In the genomic region with DNA sequence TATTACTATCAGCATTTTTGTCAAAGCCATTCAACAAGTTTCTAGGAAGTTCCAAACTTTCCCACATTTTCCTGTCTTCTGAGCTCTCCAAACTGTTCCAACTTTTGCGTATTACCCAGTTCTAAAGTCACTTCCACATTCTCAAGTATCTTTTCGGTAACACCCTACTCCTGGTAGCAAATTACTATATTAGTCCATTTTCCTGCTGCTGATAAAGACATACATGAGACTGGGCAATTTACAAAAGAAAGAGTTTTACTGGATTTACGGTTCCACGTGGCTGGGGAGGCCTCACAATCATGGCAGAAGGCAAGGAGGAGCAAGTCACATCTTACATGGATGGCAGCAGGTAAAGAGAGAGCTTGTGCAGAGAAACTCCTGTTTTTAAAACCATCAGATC, we compare ENCODE assay signal across 12 cellular contexts. TPM values are rescaled to one million over a fixed set of nuclear protein-coding genes. Genes with fewer than 3 reads are reported as not detected.
"Had no signal": no experiment of that assay in that cellular context is flagged by ENCODE, and none has a peak within 500 bp of the region (broad histone marks: within the 10 kb centered on the region; RNA-seq: fewer than 3 reads in every experiment).

No MANE protein-coding gene starts in this region.

RNA-seq across cellular contexts. Expression of a gene that starts 49.2 kb away (rescaled TPM):
- total RNA-seq: OCI-LY7, PC-3, PC-9, Peyer's patch, Right ventricle myocardium inferior, Right ventricle myocardium superior, RPMI7951, SJCRH30, SJSA1, SK-MEL-5, T-cell had no signal
- polyA plus RNA-seq: SK-N-SH had no signal
